In genomic region chr11:120034881-120035620, GRCh38 we compare ENCODE assay signal across 18 cellular contexts.
DNase-seq lines count a peak whose midpoint lies in the region; ATAC-seq, FAIRE-seq and TF ChIP-seq lines count a peak whose summit lies in the region.
"Had no signal": no experiment of that assay in that cellular context is flagged by ENCODE, and none has a peak within 500 bp of the region (broad histone marks: within the 10 kb centered on the region; RNA-seq: fewer than 3 reads in every experiment).

No MANE protein-coding gene starts in this region.

- H3K36me3 ChIP-seq in H1 (ENCODE audit: control insufficient read depth in 2 of 4, insufficient read depth in 4 of 4, low read length in 3 of 4) (no peaks in the 10 kb centered on the region), colonic mucosa (no peaks in the 10 kb centered on the region), psoas muscle (ENCODE audit: insufficient read depth in 1 of 2, low read depth in 1 of 2) (no peaks in the 10 kb centered on the region)
- H3K36me3 ChIP-seq: tibial nerve had no signal

- TF ChIP-seq POLR2A in H1 (IDR thresholded peaks at IDR 0.05; ENCODE audit: control extremely low read depth in 1 of 2, low read depth in 2 of 2, low read length in 2 of 2) = no peak

- peaks cover 0 to 9% (median 4%) of the 10 kb centered on the region in 4 experiments; a peak in 5 of 7 replicates for H3K4me1 ChIP-seq in H1 (replicated peaks in 1 of 4; ENCODE audit: control insufficient read depth in 3 of 4, insufficient read depth in 4 of 4, low read length in 3 of 4)
- no peaks in the 10 kb centered on the region for H3K4me1 ChIP-seq in colonic mucosa
- no peaks in the 10 kb centered on the region for H3K4me1 ChIP-seq in psoas muscle
- H3K4me1 ChIP-seq: tibial nerve had no signal

- 0 out of 2 replicates have a peak overlapping the region, but pooled peaks have one; percentile 60 for H2BK12ac ChIP-seq in H1 (ENCODE audit: low read depth, low read length)

- no peak for ATAC-seq in psoas muscle
- ATAC-seq: left cardiac atrium had no signal

- no peaks in the 10 kb centered on the region for H3K79me2 ChIP-seq in H1 (ENCODE audit: control insufficient read depth in 1 of 2, insufficient read depth in 2 of 2, low read length in 2 of 2)

- no peak overlapping the region for H2BK15ac ChIP-seq in H1 (ENCODE audit: low read length)

- no peak overlapping the region for H3K27ac Mint-ChIP-seq in CD14-positive monocyte

- no peak overlapping the region for H3K4me3 Mint-ChIP-seq in CD14-positive monocyte

- peaks cover 0 to 19% (median 7%) of the 10 kb centered on the region in 7 donors for H3K9me3 Mint-ChIP-seq in CD14-positive monocyte

- no peak overlapping the region for H2BK120ac ChIP-seq in H1 (replicated peaks; ENCODE audit: low read depth, low read length)

- no peak overlapping the region for H2BK20ac ChIP-seq in H1 (ENCODE audit: low read length)

- no peak overlapping the region for H3K27ac ChIP-seq in H1 (ENCODE audit: low read depth, low read length)
- no peak overlapping the region for H3K27ac ChIP-seq in colonic mucosa
- H3K27ac ChIP-seq in psoas muscle = no peak overlapping the region
- H3K27ac ChIP-seq: C4-2B, KMS-11, RWPE1, tibial nerve had no signal

- H3K23ac ChIP-seq in H1 (ENCODE audit: insufficient read length) = no peak overlapping the region

- H3K27me3 Mint-ChIP-seq in CD14-positive monocyte (ENCODE audit: low read depth in 3 of 3) = peaks cover 8 to 19% (median 16%) of the 10 kb centered on the region in 3 donors

- no peaks in the 10 kb centered on the region for H4K20me1 ChIP-seq in H1 (replicated peaks in 1 of 2; ENCODE audit: control insufficient read depth in 1 of 2, insufficient read depth in 2 of 2, low read length in 2 of 2)

- WGBS in H1 (ENCODE audit: extremely low coverage in 1 of 2, insufficient coverage in 1 of 2, insufficient read length in 1 of 2, insufficient replicate concordance in 2 of 2, low coverage in 1 of 2, low lambda C conversion rate in 2 of 2, missing lambda C conversion rate in 1 of 2), 2 experiments = 89% methylated on average over 9 of the region's 9 CpGs; no CpG with 5 or more reads in 1 of the 2 experiments
- 42 to 59% (median 45%) methylated on average over 9 of the region's 9 CpGs for WGBS in psoas muscle, 3 donors

- no peak overlapping the region for H3K18ac ChIP-seq in H1 (ENCODE audit: extremely low read depth, low read length)

- H2BK5ac ChIP-seq in H1 (ENCODE audit: low read depth, low read length) = no peak overlapping the region

- POLR2A ChIA-PET in H1 (lab: Charles Lee; ENCODE audit: partially characterized antibody) = interaction anchor here (0.7 to 2.6 kb wide), 3 partner anchors 9 to 23 kb away, joined by 3 to 10 read pairs (median 4); no protein-coding TSS in a partner anchor

- no peak overlapping the region for H4K8ac ChIP-seq in H1 (ENCODE audit: extremely low read depth, insufficient read depth, low read length)

- H3K56ac ChIP-seq in H1 (replicated peaks; ENCODE audit: insufficient read length, low read depth, low read length) = no peak overlapping the region

- H3K4me1 Mint-ChIP-seq in CD14-positive monocyte = no peaks in the 10 kb centered on the region

- peaks cover 6 to 8% of the 10 kb centered on the region in 2 experiments; a peak in 3 of 4 replicates for H3K9me3 ChIP-seq in H1 (ENCODE audit: insufficient read depth in 2 of 2, low read depth in 1 of 2, low read length in 1 of 2)
- no peaks in the 10 kb centered on the region for H3K9me3 ChIP-seq in colonic mucosa
- H3K9me3 ChIP-seq in psoas muscle = no peaks in the 10 kb centered on the region

- H3K9ac ChIP-seq in H1 (replicated peaks in 1 of 4; ENCODE audit: extremely low read depth in 1 of 4, low read depth in 3 of 4, low read length in 3 of 4) (no peak overlapping the region), colonic mucosa (ENCODE audit: low read depth in 2 of 2, low read length in 2 of 2) (no peak overlapping the region)
- H3K9ac ChIP-seq: KMS-11 had no signal

- H3K27me3 ChIP-seq in H1 (replicated peaks in 1 of 4; ENCODE audit: control insufficient read depth in 3 of 4, extremely low read depth in 1 of 4, insufficient read depth in 3 of 4, low read length in 3 of 4) (no peaks in the 10 kb centered on the region), colonic mucosa (no peaks in the 10 kb centered on the region), psoas muscle (ENCODE audit: insufficient read depth in 3 of 3, low read length in 2 of 3) (peaks cover 0 to 12% (median 0%) of the 10 kb centered on the region in 3 donors)
- H3K27me3 ChIP-seq: tibial nerve had no signal

- H3K4me2 ChIP-seq in H1 (ENCODE audit: insufficient read depth in 1 of 2, low read depth in 2 of 2, low read length in 2 of 2) = no peak overlapping the region
- H3K4me2 ChIP-seq: KMS-11 had no signal

- FAIRE-seq in H1 (lab: Jason Lieb, UNC) = no peak
- FAIRE-seq: G401.6, GM12891 had no signal

- H4K91ac ChIP-seq in H1 (replicated peaks; ENCODE audit: insufficient read length, low read length) = no peak overlapping the region

- no peaks in the 10 kb centered on the region for H3K36me3 Mint-ChIP-seq in CD14-positive monocyte

- H2AFZ ChIP-seq in H1 (ENCODE audit: low read length) = no peak overlapping the region

- no peak overlapping the region for H3K4ac ChIP-seq in H1 (replicated peaks; ENCODE audit: insufficient read length, low read depth, low read length)

- H3K79me1 ChIP-seq in H1 (ENCODE audit: low read depth, low read length) = no peaks in the 10 kb centered on the region

- intact Hi-C loops in colonic mucosa (cut with DNase I) = no loop called here
- intact Hi-C loops in psoas muscle (cut with DNase I) = no loop called here
- intact Hi-C loops in CD14-positive monocyte (cut with micrococcal nuclease) = no loop called here

- CTCF ChIA-PET in H1 (lab: Charles Lee; ENCODE audit: partially characterized antibody) = interaction anchor here (0.6 to 2.2 kb wide), 9 partner anchors 9 to 150 kb away, joined by 3 to 9 read pairs (median 3); no protein-coding TSS in a partner anchor

- no peak for TF ChIP-seq RAD21 in H1 (IDR thresholded peaks at IDR 0.05 in 1 of 2, conservative IDR thresholded peaks at IDR 0.05 in 1 of 2; ENCODE audit: low read depth in 2 of 2, low read length in 2 of 2)

- no peak for TF ChIP-seq EP300 in H1 (IDR thresholded peaks at IDR 0.05; ENCODE audit: borderline replicate concordance in 1 of 2, low read depth in 2 of 2, low read length in 2 of 2)

- no peak overlapping the region for H3K14ac ChIP-seq in H1 (ENCODE audit: insufficient read length)

- TF ChIP-seq CTCF in H1 (IDR thresholded peaks at IDR 0.05; ENCODE audit: control extremely low read depth in 1 of 3, insufficient read depth in 1 of 3, low read depth in 1 of 3, low read length in 3 of 3) = no peak
- TF ChIP-seq CTCF in colonic mucosa (IDR thresholded peaks at IDR 0.05) = no peak
- TF ChIP-seq CTCF in psoas muscle (IDR thresholded peaks at IDR 0.05) = no peak
- TF ChIP-seq CTCF in CD14-positive monocyte (IDR thresholded peaks at IDR 0.05) = no peak

- no peaks in the 10 kb centered on the region for H3K23me2 ChIP-seq in H1 (ENCODE audit: low read depth, low read length)

- DNase-seq in NCI-H748 (lab: John Stamatoyannopoulos, UW; ENCODE audit: unreplicated experiment) (peak; percentile 18), NCI-H748 treated with DMSO at 0.1 percent for 48 hours (lab: John Stamatoyannopoulos, UW) (no peak), NCI-H2171 treated with DMSO at 0.1 percent for 48 hours (lab: John Stamatoyannopoulos, UW) (peak; percentile 77), H1 (ENCODE audit: low read depth in 1 of 2, low spot score in 2 of 2) (peak in 1 of 2 experiments; percentile 41), ureter (ENCODE audit: low spot score) (peak; percentile 26), colonic mucosa (no peak), psoas muscle (no peak), CD14-positive monocyte (ENCODE audit: low spot score) (no peak)
- DNase-seq: activated CD4-positive, CD25-positive, alpha-beta regulatory T cell; activated gamma-delta T cell; foreskin fibroblast; left cardiac atrium had no signal

- H3K4me3 ChIP-seq in H1 (ENCODE audit: extremely low read depth in 1 of 4, insufficient read depth in 2 of 4, low read depth in 3 of 4, low read length in 4 of 4) = no peak overlapping the region
- no peak overlapping the region for H3K4me3 ChIP-seq in colonic mucosa
- no peak overlapping the region for H3K4me3 ChIP-seq in psoas muscle
- H3K4me3 ChIP-seq: tibial nerve had no signal

- no peak overlapping the region for H4K5ac ChIP-seq in H1 (ENCODE audit: insufficient read length, low read depth, low read length)

- H2AK5ac ChIP-seq in H1 (ENCODE audit: low read depth, low read length) = no peak overlapping the region

TF ChIP-seq in H1, 55 proteins besides CTCF, POLR2A, EP300 and RAD21:
- TF ChIP-seq JUN (IDR thresholded peaks at IDR 0.05; ENCODE audit: low read depth, low read length) = no peak
- TF ChIP-seq NRF1 (IDR thresholded peaks at IDR 0.05; ENCODE audit: low read depth, low read length) = no peak
- no peak for TF ChIP-seq BRCA1 (IDR thresholded peaks at IDR 0.05; ENCODE audit: low read depth, low read length)

Comparison
In these comparisons a context has a peak if more than half of its experiments do, and no peak if none do; other contexts are left out.
1. DNase-seq: peak in NCI-H748 (single experiment), NCI-H2171 treated with DMSO at 0.1 percent for 48 hours (single experiment) and ureter (single experiment); none in NCI-H748 treated with DMSO at 0.1 percent for 48 hours (single experiment), colonic mucosa (single experiment), psoas muscle (0 of 2) and CD14-positive monocyte (single experiment).